32 cellular contexts compared by ENCODE assay signal in the genomic region with DNA sequence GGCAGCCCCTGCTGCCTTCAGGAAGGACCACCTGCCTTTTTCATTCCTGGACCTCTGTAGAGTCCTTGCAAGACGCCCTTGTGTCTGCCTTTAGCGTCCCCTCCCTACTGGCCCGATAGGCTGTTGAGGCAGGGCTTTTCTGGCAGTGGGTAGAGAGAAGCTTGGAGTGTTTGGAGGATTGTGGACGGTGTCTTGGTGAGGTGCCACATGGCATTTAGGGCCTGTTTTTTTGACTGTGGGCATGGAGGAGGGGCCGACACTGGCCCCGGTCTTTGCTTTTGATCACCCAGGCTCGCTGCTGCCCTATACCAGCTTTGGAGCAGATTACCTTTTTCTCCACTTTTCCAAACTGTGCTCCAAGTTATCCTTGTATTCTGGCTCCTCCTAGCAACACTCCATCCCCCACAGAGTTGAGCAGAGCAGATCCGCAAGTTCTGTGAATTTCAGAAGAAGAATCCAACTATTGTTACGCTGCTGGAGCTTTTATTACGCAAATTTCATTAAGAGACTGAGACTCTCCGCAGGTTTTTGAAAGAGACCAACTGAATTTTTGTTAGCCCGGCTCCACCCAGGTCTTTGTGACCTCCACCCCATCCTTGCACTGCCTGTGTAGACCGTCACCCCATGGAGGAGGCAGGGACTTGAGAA. TPM values are rescaled to one million over a fixed set of nuclear protein-coding genes. Genes with fewer than 3 reads are reported as not detected.
A peak's percentile ranks its signal among the peaks of the same experiment; 100 is the strongest.
DNase-seq lines count a peak whose midpoint lies in the region; ATAC-seq and TF ChIP-seq lines count a peak whose summit lies in the region.
"Had no signal": no experiment of that assay in that cellular context is flagged by ENCODE, and none has a peak within 500 bp of the region (broad histone marks: within the 10 kb centered on the region; RNA-seq: fewer than 3 reads in every experiment).

No MANE protein-coding gene starts in this region.

- 92 to 94% (median 94%) methylated on average over 13 of the region's 13 CpGs for WGBS in spleen, 5 donors
- 91 to 100% methylated on average over 3 to 13 of the region's 13 CpGs for WGBS in transverse colon (ENCODE audit: low coverage in 1 of 2), 2 donors

- H3K4me1 ChIP-seq in right atrium auricular region (peaks cover 0 to 43% of the 10 kb centered on the region in 2 donors), spleen (no peaks in the 10 kb centered on the region), transverse colon (no peaks in the 10 kb centered on the region)
- H3K4me1 ChIP-seq: gastroesophageal sphincter, parathyroid adenoma had no signal

- no peak for TF ChIP-seq EP300 in transverse colon (IDR thresholded peaks at IDR 0.05; ENCODE audit: low read depth)

- H3K9me3 Mint-ChIP-seq in type B pancreatic cell, result no peaks in the 10 kb centered on the region
- H3K9me3 Mint-ChIP-seq: activated naive CD4-positive, alpha-beta T cell treated with anti-CD3 and anti-CD28 coated beads, Interleukin-2, amount 50 U/mL, for 72 hours; activated T-helper 2 cell treated with anti-CD3 and anti-CD28 coated beads, Interferon-gamma antibody, Interleukin-2, Interleukin-4, amounts not matched to agents 10 μg/mL and 5 μg/mL and 100 μg/mL, durations not matched to agents 14 hours and 24 hours and 36 hours; stimulated activated naive CD8-positive, alpha-beta T cell treated with anti-CD3 and anti-CD28 coated beads, Interleukin-15, amount 100 ng/mL, for 72 hours; T-helper 2 cell treated with Interferon-gamma antibody and Interleukin-4, amounts not matched to agents 5 μg/mL and 100 μg/mL, for 36 hours had no signal

- no peaks in the 10 kb centered on the region for H3K4me1 Mint-ChIP-seq in type B pancreatic cell (ENCODE audit: unreplicated experiment)
- H3K4me1 Mint-ChIP-seq: stimulated activated naive CD8-positive, alpha-beta T cell treated with anti-CD3 and anti-CD28 coated beads, Interleukin-15, amount 100 ng/mL, for 72 hours had no signal

- H3K36me3 Mint-ChIP-seq in type B pancreatic cell, result peaks cover 19% of the 10 kb centered on the region

- H3K4me3 ChIP-seq in right atrium auricular region (no peak overlapping the region), iPS-18c (ENCODE audit: insufficient read depth, low read depth, low read length) (peak overlapping the region; percentile 20), spleen (no peak overlapping the region), transverse colon (no peak overlapping the region)
- H3K4me3 ChIP-seq: gastroesophageal sphincter, GM23248, lung, thoracic aorta had no signal

- H3K4me3 Mint-ChIP-seq in type B pancreatic cell, result no peak overlapping the region
- H3K4me3 Mint-ChIP-seq: stimulated activated naive CD8-positive, alpha-beta T cell treated with anti-CD3 and anti-CD28 coated beads, Interleukin-15, amount 100 ng/mL, for 72 hours; T-helper 2 cell treated with Interferon-gamma antibody and Interleukin-4, amounts not matched to agents 5 μg/mL and 100 μg/mL, for 36 hours had no signal

- no peaks in the 10 kb centered on the region for H3K9me3 ChIP-seq in right atrium auricular region
- H3K9me3 ChIP-seq in iPS-18c (ENCODE audit: control insufficient read depth, insufficient read depth, low read length), result no peaks in the 10 kb centered on the region
- no peaks in the 10 kb centered on the region for H3K9me3 ChIP-seq in spleen
- no peaks in the 10 kb centered on the region for H3K9me3 ChIP-seq in transverse colon
- H3K9me3 ChIP-seq: gastroesophageal sphincter, thoracic aorta had no signal

- no peaks in the 10 kb centered on the region for H3K27me3 Mint-ChIP-seq in type B pancreatic cell
- H3K27me3 Mint-ChIP-seq: stimulated activated naive CD8-positive, alpha-beta T cell treated with anti-CD3 and anti-CD28 coated beads, Interleukin-15, amount 100 ng/mL, for 72 hours had no signal

- H3K27me3 ChIP-seq in right atrium auricular region, result no peaks in the 10 kb centered on the region
- H3K27me3 ChIP-seq in spleen (replicated peaks in 1 of 7), result no peaks in the 10 kb centered on the region
- no peaks in the 10 kb centered on the region for H3K27me3 ChIP-seq in transverse colon
- H3K27me3 ChIP-seq: gastroesophageal sphincter had no signal

- DNase-seq in Right ventricle myocardium superior, result no peak
- no peak for DNase-seq in right atrium auricular region (ENCODE audit: low spot score)
- DNase-seq in spleen, result peak; percentile 44
- DNase-seq in type B pancreatic cell (ENCODE audit: extremely low spot score, unreplicated experiment), result no peak
- DNase-seq in transverse colon, result no peak
- DNase-seq in foreskin melanocyte, result no peak
- DNase-seq: activated CD4-positive, alpha-beta T cell treated with anti-CD3 and anti-CD28 coated beads for 4 hours; activated CD8-positive, alpha-beta memory T cell treated with anti-CD3 and anti-CD28 coated beads for 24 hours; activated T-cell treated with anti-CD3 and anti-CD28 coated beads for 4 hours; DND-41; GM23248; Karpas-422; NCI-H1436; NCI-H2081; NCI-H226; NCI-H69; SIG-M5; stimulated activated CD4-positive, alpha-beta T cell treated with anti-CD3 and anti-CD28 coated beads, Interleukin-2, amount 100 ng/mL, for 24 hours; stimulated activated CD8-positive, alpha-beta memory T cell treated with anti-CD3 and anti-CD28 coated beads, Interleukin-4, amount 100 ng/mL, for 48 hours; stimulated activated naive CD8-positive, alpha-beta T cell treated with anti-CD3 and anti-CD28 coated beads, Interleukin-15, amount 100 ng/mL, for 72 hours had no signal

- peak; percentile 32 for ATAC-seq in Right ventricle myocardium superior (ENCODE audit: poor library complexity)
- ATAC-seq: activated naive CD4-positive, alpha-beta T cell treated with anti-CD3 and anti-CD28 coated beads, Interleukin-2, amount 50 U/mL, for 72 hours; gastroesophageal sphincter; stimulated activated naive CD8-positive, alpha-beta T cell treated with anti-CD3 and anti-CD28 coated beads, Interleukin-15, amount 100 ng/mL, for 72 hours had no signal

- TF ChIP-seq POLR2A in spleen (IDR thresholded peaks at IDR 0.05), result no peak
- no peak for TF ChIP-seq POLR2A in transverse colon (IDR thresholded peaks at IDR 0.05)

- no peak overlapping the region for H3K27ac Mint-ChIP-seq in type B pancreatic cell
- H3K27ac Mint-ChIP-seq: activated T-helper 2 cell treated with anti-CD3 and anti-CD28 coated beads, Interferon-gamma antibody, Interleukin-2, Interleukin-4, amounts not matched to agents 10 μg/mL and 5 μg/mL and 100 μg/mL, durations not matched to agents 14 hours and 24 hours and 36 hours; stimulated activated naive CD8-positive, alpha-beta T cell treated with anti-CD3 and anti-CD28 coated beads, Interleukin-15, amount 100 ng/mL, for 72 hours; T-helper 2 cell treated with Interferon-gamma antibody and Interleukin-4, amounts not matched to agents 5 μg/mL and 100 μg/mL, for 36 hours had no signal

- H3K36me3 ChIP-seq in right atrium auricular region (peaks cover 90% of the 10 kb centered on the region), spleen (peaks cover 11 to 100% (median 96%) of the 10 kb centered on the region in 6 donors), transverse colon (peaks cover 0 to 66% (median 29%) of the 10 kb centered on the region in 4 donors)

- in situ Hi-C loops in transverse colon (cut with MboI; ENCODE audit: low pct_ligation_motif_present in 1 of 4, low pct_unique_long_range_greater_than_20kb in 1 of 4, low sequenced_read_pairs in 3 of 4), result no loop called here

- TF ChIP-seq CTCF in right atrium auricular region (IDR thresholded peaks at IDR 0.05) (no peak), spleen (IDR thresholded peaks at IDR 0.05 in 8 of 11, conservative IDR thresholded peaks at IDR 0.05 in 3 of 11) (no peak), type B pancreatic cell (conservative IDR thresholded peaks at IDR 0.05) (no peak), transverse colon (IDR thresholded peaks at IDR 0.05) (no peak)

- no peak overlapping the region for H3K27ac ChIP-seq in right atrium auricular region
- H3K27ac ChIP-seq in cingulate gyrus (ENCODE audit: low read depth, low read length), result peak overlapping the region; percentile 29
- H3K27ac ChIP-seq in spleen, result no peak overlapping the region
- no peak overlapping the region for H3K27ac ChIP-seq in transverse colon
- H3K27ac ChIP-seq: gastroesophageal sphincter, GM23248, parathyroid adenoma, thoracic aorta, VCaP had no signal

- intact Hi-C loops in Right ventricle myocardium superior (cut with DNase I), result no loop called here
- intact Hi-C loops in spleen (cut with DNase I; ENCODE audit: low total_unique reads), result no loop called here
- intact Hi-C loops in transverse colon (cut with DNase I; ENCODE audit: low total_unique reads), result no loop called here

RNA-seq across cellular contexts. Expression of a gene that starts 34.8 kb away (rescaled TPM):
- not detected for total RNA-seq in Right ventricle myocardium superior
- not detected for total RNA-seq in right atrium auricular region
- total RNA-seq in spleen, result not detected
- polyA plus RNA-seq in spleen, result under 1 TPM in 2 of 3 donors, not detected in 1; 0.06 to 0.07 TPM
- 0.34 and 0.50 TPM in 2 replicates for total RNA-seq in type B pancreatic cell (ENCODE audit: low replicate concordance)
- total RNA-seq in transverse colon, result not detected
- total RNA-seq: activated naive CD4-positive, alpha-beta T cell treated with anti-CD3 and anti-CD28 coated beads, Interleukin-2, amount 50 U/mL, for 72 hours; fibroblast of lung; gastroesophageal sphincter; GM23248; right cardiac atrium; thoracic aorta had no signal
- polyA plus RNA-seq: fibroblast of lung, GM23248 had no signal

RNA-seq across cellular contexts. Expression of a gene that starts 50.2 kb away (rescaled TPM):
- total RNA-seq in Right ventricle myocardium superior, result 23.0 TPM
- total RNA-seq in right atrium auricular region, result 10 to 100 TPM; 21.1 to 24.8 TPM
- total RNA-seq in spleen, result 10 to 100 TPM; 26.9 to 46.1 (median 39.8) TPM
- 10 to 100 TPM; 14.7 to 21.0 (median 19.4) TPM for polyA plus RNA-seq in spleen
- 59.3 and 62.3 TPM in 2 replicates for total RNA-seq in type B pancreatic cell (ENCODE audit: low replicate concordance)
- 10 to 100 TPM; 20.7 to 41.1 (median 36.9) TPM for total RNA-seq in transverse colon
